Comparison of ENCODE assay signal across 1 cellular context in genomic region chr7:98840096-98840495, GRCh38.
TF ChIP-seq lines count a peak whose summit lies in the region.

No MANE protein-coding gene starts in this region.

TF ChIP-seq in H1, 55 proteins besides CTCF, POLR2A, EP300 and RAD21 (continued from another document):
- TF ChIP-seq SP2 (IDR thresholded peaks at IDR 0.05; ENCODE audit: low read length) (no peak), RBBP5 (IDR thresholded peaks at IDR 0.05; ENCODE audit: borderline replicate concordance, low read depth, low read length) (no peak), SIX5 (IDR thresholded peaks at IDR 0.05; ENCODE audit: low read depth, low read length) (no peak), POLR2AphosphoS5 (IDR thresholded peaks at IDR 0.05; ENCODE audit: low read depth, low read length) (no peak), TAF1 (IDR thresholded peaks at IDR 0.05; ENCODE audit: low read depth, low read length) (no peak), GABPA (IDR thresholded peaks at IDR 0.05; ENCODE audit: borderline replicate concordance, insufficient read depth, low read length) (no peak), KDM4A (IDR thresholded peaks at IDR 0.05; ENCODE audit: low read depth, low read length, severe bottlenecking) (no peak), HDAC6 (IDR thresholded peaks at IDR 0.05; ENCODE audit: low read depth, low read length) (no peak)
TF ChIP-seq in H1: peak in this region for 0.
